1 cellular context compared by ENCODE assay signal in genomic region chr20:63973160-63973479, GRCh38.
A peak's percentile ranks its signal among the peaks of the same experiment; 100 is the strongest.
TF ChIP-seq lines count a peak whose summit lies in the region.

No MANE protein-coding gene starts in this region.

TF ChIP-seq in HepG2, 621 proteins besides CTCF, POLR2A, EP300 and RAD21 (continues in another document):
- no peak for TF ChIP-seq HMGXB4 (CRISPR knock-in tag; IDR thresholded peaks at IDR 0.05; ENCODE audit: borderline replicate concordance in 1 of 2, low read depth in 1 of 2)
- 0 out of 2 replicates have a peak, but pooled peaks have one; percentile 54 for TF ChIP-seq FOXA1 (IDR thresholded peaks at IDR 0.05)
- TF ChIP-seq FOXA1 (CRISPR knock-in tag; IDR thresholded peaks at IDR 0.05): no peak
- 0 out of 2 replicates have a peak, but pooled peaks have one; percentile 70 for TF ChIP-seq NBN (conservative IDR thresholded peaks at IDR 0.05)
- TF ChIP-seq HIC2 (CRISPR knock-in tag; IDR thresholded peaks at IDR 0.05; ENCODE audit: low read depth): no peak
- TF ChIP-seq HNRNPH1 (optimal IDR thresholded peaks at IDR 0.05; ENCODE audit: low read depth, low read length): no peak
- 0 out of 2 replicates have a peak, but pooled peaks have one; percentile 31 for TF ChIP-seq ARID2 (CRISPR knock-in tag; IDR thresholded peaks at IDR 0.05; ENCODE audit: borderline replicate concordance)
- no peak for TF ChIP-seq ZNF704 (CRISPR knock-in tag; IDR thresholded peaks at IDR 0.05; ENCODE audit: borderline replicate concordance)
- TF ChIP-seq ZNF253 (CRISPR knock-in tag; IDR thresholded peaks at IDR 0.05; ENCODE audit: borderline replicate concordance): no peak
- TF ChIP-seq E2F5 (CRISPR knock-in tag; conservative IDR thresholded peaks at IDR 0.05): no peak
- TF ChIP-seq YEATS2 (CRISPR knock-in tag; IDR thresholded peaks at IDR 0.05; ENCODE audit: borderline replicate concordance): no peak
- no peak for TF ChIP-seq LCORL (IDR thresholded peaks at IDR 0.05)
- no peak for TF ChIP-seq LCORL (CRISPR knock-in tag; IDR thresholded peaks at IDR 0.05)
- no peak for TF ChIP-seq REXO4 (CRISPR knock-in tag; IDR thresholded peaks at IDR 0.05; ENCODE audit: borderline replicate concordance)
- TF ChIP-seq DMTF1 (CRISPR knock-in tag; IDR thresholded peaks at IDR 0.05): 0 out of 2 replicates have a peak, but pooled peaks have one; percentile 30
- 0 out of 2 replicates have a peak, but pooled peaks have one; percentile 19 for TF ChIP-seq JUND (CRISPR knock-in tag; IDR thresholded peaks at IDR 0.05)
- no peak for TF ChIP-seq ZNF230 (CRISPR knock-in tag; IDR thresholded peaks at IDR 0.05)
- no peak for TF ChIP-seq ZNF660 (CRISPR knock-in tag; IDR thresholded peaks at IDR 0.05; ENCODE audit: borderline replicate concordance, low read depth)
- TF ChIP-seq USF2 (IDR thresholded peaks at IDR 0.05; ENCODE audit: low read depth, low read length): no peak
- no peak for TF ChIP-seq USF2 (CRISPR knock-in tag; IDR thresholded peaks at IDR 0.05; ENCODE audit: borderline replicate concordance)
- TF ChIP-seq SNRNP70 (IDR thresholded peaks at IDR 0.05; ENCODE audit: low read depth, low read length): no peak
- no peak for TF ChIP-seq ZNF556 (CRISPR knock-in tag; IDR thresholded peaks at IDR 0.05; ENCODE audit: borderline replicate concordance)
- TF ChIP-seq AGO1 (IDR thresholded peaks at IDR 0.05; ENCODE audit: low read depth, low read length, poor library complexity, severe bottlenecking): no peak
- no peak for TF ChIP-seq NR0B2 (CRISPR knock-in tag; IDR thresholded peaks at IDR 0.05)
- no peak for TF ChIP-seq SIX1 (CRISPR knock-in tag; IDR thresholded peaks at IDR 0.05; ENCODE audit: borderline replicate concordance)
- TF ChIP-seq CREB1 (IDR thresholded peaks at IDR 0.05): no peak
- TF ChIP-seq CREB1 (CRISPR knock-in tag; IDR thresholded peaks at IDR 0.05): no peak
- no peak for TF ChIP-seq ZKSCAN8 (CRISPR knock-in tag; IDR thresholded peaks at IDR 0.05; ENCODE audit: borderline replicate concordance)
- TF ChIP-seq ZNF543 (CRISPR knock-in tag; IDR thresholded peaks at IDR 0.05): no peak
- no peak for TF ChIP-seq ZNF780A (CRISPR knock-in tag; IDR thresholded peaks at IDR 0.05)
- TF ChIP-seq POLR2AphosphoS2 (IDR thresholded peaks at IDR 0.05; ENCODE audit: low read depth, low read length): no peak
- no peak for TF ChIP-seq MTERF4 (CRISPR knock-in tag; IDR thresholded peaks at IDR 0.05)
- TF ChIP-seq ZNF143 (CRISPR knock-in tag; IDR thresholded peaks at IDR 0.05): no peak
- TF ChIP-seq ARNT (IDR thresholded peaks at IDR 0.05): no peak
- TF ChIP-seq CREBL2 (CRISPR knock-in tag; IDR thresholded peaks at IDR 0.05; ENCODE audit: borderline replicate concordance): no peak
- TF ChIP-seq ZNF256 (CRISPR knock-in tag; conservative IDR thresholded peaks at IDR 0.05): no peak
- TF ChIP-seq TFAP4 (IDR thresholded peaks at IDR 0.05; ENCODE audit: borderline replicate concordance, low read depth): no peak
- TF ChIP-seq GATAD1 (CRISPR knock-in tag; IDR thresholded peaks at IDR 0.05): no peak
- TF ChIP-seq SMAD3 (CRISPR knock-in tag; IDR thresholded peaks at IDR 0.05): no peak
- no peak for TF ChIP-seq SPEN (CRISPR knock-in tag; IDR thresholded peaks at IDR 0.05; ENCODE audit: low read depth)
- no peak for TF ChIP-seq FUBP1 (CRISPR knock-in tag; IDR thresholded peaks at IDR 0.05; ENCODE audit: borderline replicate concordance)
- TF ChIP-seq ZBTB33 (CRISPR knock-in tag; IDR thresholded peaks at IDR 0.05): no peak
- no peak for TF ChIP-seq KDM1A (CRISPR knock-in tag; IDR thresholded peaks at IDR 0.05)
- no peak for TF ChIP-seq ZNF382 (CRISPR knock-in tag; IDR thresholded peaks at IDR 0.05; ENCODE audit: borderline replicate concordance)
- TF ChIP-seq MIXL1 (CRISPR knock-in tag; IDR thresholded peaks at IDR 0.05): no peak
- no peak for TF ChIP-seq HBP1 (CRISPR knock-in tag; IDR thresholded peaks at IDR 0.05; ENCODE audit: low read depth)
